Comparison of ENCODE assay signal across 1 cellular context in genomic region chr3:177589921-177590336, GRCh38.
TF ChIP-seq lines count a peak whose summit lies in the region.

No MANE protein-coding gene starts in this region.

TF ChIP-seq in HEK293, 187 proteins besides CTCF, POLR2A, EP300 and RAD21 (continued from another document):
- TF ChIP-seq ZBTB49 (tag by site-specific recombination; IDR thresholded peaks at IDR 0.05; ENCODE audit: low read depth) = no peak
- TF ChIP-seq ZNF658 (tag by site-specific recombination; IDR thresholded peaks at IDR 0.05) = no peak
- TF ChIP-seq ZNF621 (tag by site-specific recombination; IDR thresholded peaks at IDR 0.05) = no peak
- TF ChIP-seq TCF7L2 (IDR thresholded peaks at IDR 0.05; ENCODE audit: borderline replicate concordance, low read depth, low read length) = no peak
- TF ChIP-seq REPIN1 (tag by site-specific recombination; IDR thresholded peaks at IDR 0.05; ENCODE audit: low read depth) = no peak
- no peak for TF ChIP-seq ZNF530 (tag by site-specific recombination; IDR thresholded peaks at IDR 0.05; ENCODE audit: low read depth)
- no peak for TF ChIP-seq MZF1 (tag by site-specific recombination; IDR thresholded peaks at IDR 0.05; ENCODE audit: borderline replicate concordance)
- TF ChIP-seq ZBTB8A (tag by site-specific recombination; IDR thresholded peaks at IDR 0.05) = 0 out of 2 replicates have a peak, but pooled peaks have one; percentile 12
- no peak for TF ChIP-seq ZNF23 (tag by site-specific recombination; IDR thresholded peaks at IDR 0.05; ENCODE audit: borderline replicate concordance)
- no peak for TF ChIP-seq ZNF639 (tag by site-specific recombination; IDR thresholded peaks at IDR 0.05)
- no peak for TF ChIP-seq ZNF571 (tag by site-specific recombination; IDR thresholded peaks at IDR 0.05)
